Comparison of ENCODE assay signal across 22 cellular contexts in the genomic region with DNA sequence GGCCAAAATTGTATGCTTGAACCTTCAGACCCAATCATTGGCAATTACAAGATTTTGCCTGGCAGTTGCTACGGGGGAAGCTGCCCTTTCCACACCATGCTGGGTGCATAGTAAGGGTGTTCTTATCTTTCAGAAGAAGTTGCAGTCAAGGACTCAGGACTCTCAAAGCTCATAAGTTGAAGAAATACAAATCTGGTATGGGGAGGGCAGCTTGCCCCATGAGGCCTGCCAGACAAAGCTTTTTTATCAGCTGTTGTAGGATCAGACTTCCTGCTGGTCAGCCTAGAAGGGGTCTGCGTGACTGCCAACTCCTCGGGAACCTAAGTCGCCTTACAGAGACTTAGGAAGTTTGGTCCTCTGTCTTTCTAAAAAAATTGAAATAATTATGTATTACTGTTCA.
"Had no signal": no experiment of that assay in that cellular context is flagged by ENCODE, and none has a peak within 500 bp of the region (broad histone marks: within the 10 kb centered on the region; RNA-seq: fewer than 3 reads in every experiment).

No MANE protein-coding gene starts in this region.

- H3K4me1 Mint-ChIP-seq: activated CD4-positive, alpha-beta T cell treated with anti-CD3 and anti-CD28 coated beads, Interleukin-2, amount 10 ng/mL, durations not matched to agents 24 days and 14 days; activated CD8-positive, alpha-beta memory T cell treated with anti-CD3 and anti-CD28 coated beads, Interleukin-2, amount 10 ng/mL, durations not matched to agents 7 days and 5 days; brain had no signal

- H3K27ac ChIP-seq: spleen, testis, vagina, VCaP had no signal

- H3K27me3 ChIP-seq: spleen, testis, vagina had no signal

- H3K4me1 ChIP-seq: spleen, testis, vagina had no signal

- H3K36me3 Mint-ChIP-seq: activated CD8-positive, alpha-beta memory T cell treated with anti-CD3 and anti-CD28 coated beads, Interleukin-2, amount 10 ng/mL, durations not matched to agents 7 days and 5 days; activated naive CD4-positive, alpha-beta T cell treated with anti-CD3 and anti-CD28 coated beads, Interleukin-2, amount 50 U/mL, for 72 hours; brain; type B pancreatic cell had no signal

- H3K4me3 ChIP-seq: spleen, testis, vagina had no signal

- ATAC-seq: activated CD4-positive, CD25-positive, alpha-beta regulatory T cell treated with anti-CD3 and anti-CD28 coated beads, Interleukin-2, amount 50 U/mL, for 24 hours; activated CD8-positive, alpha-beta memory T cell treated with anti-CD3 and anti-CD28 coated beads, Interleukin-2, amount 10 ng/mL, durations not matched to agents 7 days and 5 days; activated CD8-positive, alpha-beta T cell treated with anti-CD3 and anti-CD28 coated beads for 36 hours; activated naive CD4-positive, alpha-beta T cell treated with anti-CD3 and anti-CD28 coated beads, Interleukin-2, amount 50 U/mL, for 72 hours had no signal

- H3K9me3 ChIP-seq: testis, vagina had no signal

- H3K36me3 ChIP-seq: spleen, vagina had no signal

- H3K4me3 Mint-ChIP-seq: activated CD4-positive, alpha-beta T cell treated with anti-CD3 and anti-CD28 coated beads, Interleukin-2, amount 10 ng/mL, durations not matched to agents 24 days and 14 days; activated CD8-positive, alpha-beta memory T cell treated with anti-CD3 and anti-CD28 coated beads, Interleukin-2, amount 10 ng/mL, durations not matched to agents 7 days and 5 days; activated CD8-positive, alpha-beta T cell treated with anti-CD3 and anti-CD28 coated beads for 36 hours; brain; nephron progenitor cell; type B pancreatic cell had no signal

- H3K27me3 Mint-ChIP-seq: activated CD4-positive, alpha-beta T cell treated with anti-CD3 and anti-CD28 coated beads, Interleukin-2, amount 10 ng/mL, durations not matched to agents 24 days and 14 days; activated CD8-positive, alpha-beta memory T cell treated with anti-CD3 and anti-CD28 coated beads, Interleukin-2, amount 10 ng/mL, durations not matched to agents 7 days and 5 days; activated CD8-positive, alpha-beta T cell treated with anti-CD3 and anti-CD28 coated beads for 36 hours; type B pancreatic cell had no signal

- H3K9me3 Mint-ChIP-seq: activated CD4-positive, alpha-beta T cell treated with anti-CD3 and anti-CD28 coated beads, Interleukin-2, amount 10 ng/mL, durations not matched to agents 24 days and 14 days; type B pancreatic cell had no signal

- DNase-seq: activated CD4-positive, alpha-beta T cell treated with anti-CD3 and anti-CD28 coated beads, Interleukin-2, amount 10 ng/mL, durations not matched to agents 24 days and 14 days; activated CD8-positive, alpha-beta memory T cell treated with anti-CD3 and anti-CD28 coated beads, Interleukin-2, amount 10 ng/mL, durations not matched to agents 7 days and 5 days; activated CD8-positive, alpha-beta T cell treated with anti-CD3 and anti-CD28 coated beads for 36 hours; activated gamma-delta T cell; activated T-cell treated with anti-CD3 and anti-CD28 coated beads for 4 hours; aorta; caudate nucleus; dermis blood vessel endothelial cell; effector CD8-positive, alpha-beta T cell; glutamatergic neuron; hippocampal formation; nephron progenitor cell; spleen; stimulated activated CD4-positive, alpha-beta T cell treated with anti-CD3 and anti-CD28 coated beads, Interleukin-4, amount 100 ng/mL, for 1 hour; T-helper 9 cell; testis had no signal

- H3K27ac Mint-ChIP-seq: activated CD4-positive, alpha-beta T cell treated with anti-CD3 and anti-CD28 coated beads, Interleukin-2, amount 10 ng/mL, durations not matched to agents 24 days and 14 days; activated CD8-positive, alpha-beta memory T cell treated with anti-CD3 and anti-CD28 coated beads, Interleukin-2, amount 10 ng/mL, durations not matched to agents 7 days and 5 days; activated CD8-positive, alpha-beta T cell treated with anti-CD3 and anti-CD28 coated beads for 36 hours; activated naive CD4-positive, alpha-beta T cell treated with anti-CD3 and anti-CD28 coated beads, Interleukin-2, amount 50 U/mL, for 72 hours; brain; nephron progenitor cell; type B pancreatic cell had no signal
